Comparison of ENCODE assay signal across 9 cellular contexts in the genomic region with DNA sequence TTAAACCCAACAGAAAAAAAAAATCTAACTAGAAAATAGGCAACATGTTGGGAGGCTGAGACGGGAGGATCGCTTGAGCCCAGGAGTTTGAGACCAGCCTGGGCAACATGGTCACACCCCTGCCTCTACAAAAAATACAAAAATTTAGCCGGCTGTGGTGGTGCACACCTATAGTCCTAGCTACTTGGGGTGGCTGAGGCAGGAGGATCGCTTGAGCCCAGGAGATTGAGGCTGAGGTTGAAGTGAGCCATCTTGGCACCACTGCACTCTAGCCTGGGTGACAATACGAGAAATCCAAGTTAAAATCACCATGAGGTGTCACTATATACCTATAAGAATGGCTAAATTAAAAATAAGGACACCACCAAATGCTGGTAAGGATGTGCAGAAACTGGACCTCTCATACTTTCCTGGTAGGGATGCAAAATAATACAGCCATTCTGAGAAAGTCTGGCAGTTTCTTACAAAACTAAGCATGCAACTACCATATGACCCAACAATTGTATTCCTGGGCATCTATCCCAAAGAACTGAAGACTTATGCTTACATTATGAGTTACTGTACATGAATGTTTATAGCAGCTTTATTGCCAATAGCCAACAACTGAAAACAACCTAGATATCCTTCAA. TPM values are rescaled to one million over a fixed set of nuclear protein-coding genes. Genes with fewer than 3 reads are reported as not detected.
DNase-seq lines count a peak whose midpoint lies in the region; ATAC-seq and TF ChIP-seq lines count a peak whose summit lies in the region.
"Had no signal": no experiment of that assay in that cellular context is flagged by ENCODE, and none has a peak within 500 bp of the region (broad histone marks: within the 10 kb centered on the region; RNA-seq: fewer than 3 reads in every experiment).

No MANE protein-coding gene starts in this region.

- peak overlapping the region; percentile 92 for H3K4me3 Mint-ChIP-seq in type B pancreatic cell

- H3K4me1 ChIP-seq in iPS-15b (ENCODE audit: control insufficient read depth, insufficient read depth, low read length) = peaks cover 5% of the 10 kb centered on the region

- peaks cover 12% of the 10 kb centered on the region for H3K27me3 Mint-ChIP-seq in type B pancreatic cell

- peak; percentile 15 for DNase-seq in NCI-H748 (lab: John Stamatoyannopoulos, UW; ENCODE audit: unreplicated experiment)
- no peak for DNase-seq in NCI-H748 treated with DMSO at 0.1 percent for 48 hours (lab: John Stamatoyannopoulos, UW)
- no peak for DNase-seq in type B pancreatic cell (ENCODE audit: extremely low spot score, unreplicated experiment)
- no peak for DNase-seq in NCI-H2196 treated with DMSO at 0.1 percent for 48 hours (lab: John Stamatoyannopoulos, UW; ENCODE audit: unreplicated experiment)
- no peak for DNase-seq in stimulated activated CD4-positive, alpha-beta T cell treated with anti-CD3 and anti-CD28 coated beads, Interleukin-2, amount 100 ng/mL, for 48 hours
- DNase-seq: hippocampal formation had no signal

- peaks cover 3% of the 10 kb centered on the region for H3K9me3 Mint-ChIP-seq in type B pancreatic cell

- H3K36me3 Mint-ChIP-seq in type B pancreatic cell = peaks cover 14% of the 10 kb centered on the region

- peak overlapping the region; percentile 1 for H3K4me3 ChIP-seq in iPS-15b (ENCODE audit: low read depth, low read length)

- peaks cover 14% of the 10 kb centered on the region for H3K27me3 ChIP-seq in iPS-15b (ENCODE audit: control insufficient read depth, insufficient read depth, low read length)

- no peak for ATAC-seq in HG03354 (IDR thresholded peaks at IDR 0.05; ENCODE audit: poor library complexity, severe bottlenecking, unreplicated experiment)

- no peaks in the 10 kb centered on the region for H3K9me3 ChIP-seq in iPS-15b (ENCODE audit: control insufficient read depth, insufficient read depth, low read length)

- H3K27ac ChIP-seq in VCaP = no peak overlapping the region

- peak overlapping the region; percentile 90 for H3K27ac Mint-ChIP-seq in type B pancreatic cell

- H3K36me3 ChIP-seq in iPS-15b (ENCODE audit: control insufficient read depth, insufficient read depth, low read length) = no peaks in the 10 kb centered on the region

- TF ChIP-seq CTCF in VCaP (conservative IDR thresholded peaks at IDR 0.05) = peak; percentile 66
- no peak for TF ChIP-seq CTCF in type B pancreatic cell (conservative IDR thresholded peaks at IDR 0.05)

- peaks cover 45% of the 10 kb centered on the region for H3K4me1 Mint-ChIP-seq in type B pancreatic cell (ENCODE audit: unreplicated experiment)

- no peak overlapping the region for H3K9ac ChIP-seq in iPS-15b (ENCODE audit: low read depth, low read length)

RNA-seq across cellular contexts. Expression of a gene that starts 2.2 kb away (rescaled TPM):
- 40.9 and 76.7 TPM in 2 replicates for total RNA-seq in type B pancreatic cell (ENCODE audit: low replicate concordance)

RNA-seq across cellular contexts. Expression of a gene that starts 2.6 kb away (rescaled TPM):
- total RNA-seq in type B pancreatic cell (ENCODE audit: low replicate concordance) = 15.5 and 25.6 TPM in 2 replicates
